24 cellular contexts compared by ENCODE assay signal in genomic region chr2:160194946-160195345, GRCh38. TPM values are rescaled to one million over a fixed set of nuclear protein-coding genes. Genes with fewer than 3 reads are reported as not detected.
DNase-seq lines count a peak whose midpoint lies in the region; ATAC-seq and TF ChIP-seq lines count a peak whose summit lies in the region.
"Had no signal": no experiment of that assay in that cellular context is flagged by ENCODE, and none has a peak within 500 bp of the region (broad histone marks: within the 10 kb centered on the region; RNA-seq: fewer than 3 reads in every experiment).

No MANE protein-coding gene starts in this region.

- TF ChIP-seq CTCF in breast epithelium (IDR thresholded peaks at IDR 0.05) (no peak), MCF 10A (IDR thresholded peaks at IDR 0.05; ENCODE audit: unreplicated experiment) (no peak), left lung (IDR thresholded peaks at IDR 0.05) (no peak), mucosa of descending colon (IDR thresholded peaks at IDR 0.05) (no peak), testis (IDR thresholded peaks at IDR 0.05) (no peak)

- ATAC-seq in left lung: peak; percentile 8
- no peak for ATAC-seq in mucosa of descending colon
- no peak for ATAC-seq in GM21390 (IDR thresholded peaks at IDR 0.05; ENCODE audit: unreplicated experiment)
- ATAC-seq: left cardiac atrium had no signal

- intact Hi-C loops in breast epithelium (cut with DNase I; ENCODE audit: low total_unique reads): no loop called here
- intact Hi-C loops in MCF 10A (cut with micrococcal nuclease): no loop called here
- intact Hi-C loops in activated CD4-positive, alpha-beta memory T cell treated with anti-CD3 and anti-CD28 coated beads for 36 hours (cut with micrococcal nuclease): no loop called here
- intact Hi-C loops in left lung (cut with DNase I): no loop called here
- intact Hi-C loops in mucosa of descending colon (cut with DNase I, micrococcal nuclease): no loop called here
- intact Hi-C loops in testis (cut with DNase I; ENCODE audit: low total_unique reads): no loop called here

- H3K27me3 ChIP-seq in breast epithelium: no peaks in the 10 kb centered on the region
- no peaks in the 10 kb centered on the region for H3K27me3 ChIP-seq in left lung
- no peaks in the 10 kb centered on the region for H3K27me3 ChIP-seq in testis
- H3K27me3 ChIP-seq: adrenal gland, cardiac muscle cell had no signal

- H3K9me3 Mint-ChIP-seq in MCF 10A (ENCODE audit: unreplicated experiment): no peaks in the 10 kb centered on the region
- H3K9me3 Mint-ChIP-seq in activated CD4-positive, alpha-beta memory T cell treated with anti-CD3 and anti-CD28 coated beads for 36 hours: no peaks in the 10 kb centered on the region
- H3K9me3 Mint-ChIP-seq: mesothelial cell of epicardium, T-cell had no signal

- no TSS peak for BruUV-seq in MCF 10A (replicated peaks; lab: Mats Ljungman, UMichigan)

- H3K27ac ChIP-seq in breast epithelium: peak overlapping the region; percentile 60 to 62
- no peak overlapping the region for H3K27ac ChIP-seq in left lung
- no peak overlapping the region for H3K27ac ChIP-seq in testis
- H3K27ac ChIP-seq: adrenal gland, cardiac muscle cell, prostate gland had no signal

- H3K4me1 ChIP-seq in breast epithelium (peaks cover 0 to 8% of the 10 kb centered on the region in 2 donors), left lung (no peaks in the 10 kb centered on the region), mucosa of descending colon (ENCODE audit: low read depth) (no peaks in the 10 kb centered on the region), testis (no peaks in the 10 kb centered on the region)
- H3K4me1 ChIP-seq: adrenal gland, prostate gland had no signal

- no peak overlapping the region for H3K4me3 Mint-ChIP-seq in MCF 10A (ENCODE audit: unreplicated experiment)
- H3K4me3 Mint-ChIP-seq in activated CD4-positive, alpha-beta memory T cell treated with anti-CD3 and anti-CD28 coated beads for 36 hours: no peak overlapping the region
- H3K4me3 Mint-ChIP-seq: mesothelial cell of epicardium, T-cell had no signal

- H3K36me3 Mint-ChIP-seq in MCF 10A (ENCODE audit: insufficient read depth, unreplicated experiment): peaks cover 10% of the 10 kb centered on the region
- H3K36me3 Mint-ChIP-seq in activated CD4-positive, alpha-beta memory T cell treated with anti-CD3 and anti-CD28 coated beads for 36 hours: no peaks in the 10 kb centered on the region
- H3K36me3 Mint-ChIP-seq: T-cell had no signal

- no peak overlapping the region for H3K27ac Mint-ChIP-seq in MCF 10A (ENCODE audit: low read depth, unreplicated experiment)
- H3K27ac Mint-ChIP-seq in activated CD4-positive, alpha-beta memory T cell treated with anti-CD3 and anti-CD28 coated beads for 36 hours: no peak overlapping the region
- H3K27ac Mint-ChIP-seq: mesothelial cell of epicardium, T-cell had no signal

- H3K9me3 ChIP-seq in breast epithelium (no peaks in the 10 kb centered on the region), left lung (no peaks in the 10 kb centered on the region), mucosa of descending colon (no peaks in the 10 kb centered on the region), testis (no peaks in the 10 kb centered on the region)
- H3K9me3 ChIP-seq: adrenal gland, prostate gland had no signal

- H3K4me1 Mint-ChIP-seq in MCF 10A (ENCODE audit: insufficient read depth, unreplicated experiment): peaks cover 23% of the 10 kb centered on the region
- no peaks in the 10 kb centered on the region for H3K4me1 Mint-ChIP-seq in activated CD4-positive, alpha-beta memory T cell treated with anti-CD3 and anti-CD28 coated beads for 36 hours (ENCODE audit: low read depth)

- WGBS in testis, 2 donors: 85 to 91% methylated on average over 5 of the region's 5 CpGs

- no peak for DNase-seq in breast epithelium (ENCODE audit: low spot score in 2 of 2)
- no peak for DNase-seq in MCF 10A (ENCODE audit: unreplicated experiment)
- peak; percentile 27 for DNase-seq in activated CD4-positive, alpha-beta memory T cell treated with anti-CD3 and anti-CD28 coated beads for 36 hours
- DNase-seq in left lung: no peak
- DNase-seq in HUDEP-2 (lab: John Stamatoyannopoulos, UW; ENCODE audit: unreplicated experiment in 76 of 76): no peak
- no peak for DNase-seq in mucosa of descending colon
- no peak for DNase-seq in testis
- DNase-seq: adrenal gland; DMS79 treated with DMSO at 0.1 percent for 48 hours; left cardiac atrium; NCI-H1105 treated with DMSO at 0.1 percent for 48 hours; NCI-H2081 treated with DMSO at 0.1 percent for 48 hours; SHP77 treated with DMSO at 0.1 percent for 48 hours; small intestine; stimulated activated CD4-positive, alpha-beta T cell treated with anti-CD3 and anti-CD28 coated beads, Interleukin-4, amount 100 ng/mL, for 24 hours; substantia nigra; T-cell had no signal

- TF ChIP-seq POLR2A in breast epithelium (IDR thresholded peaks at IDR 0.05): no peak
- TF ChIP-seq POLR2A in testis (IDR thresholded peaks at IDR 0.05): no peak

- CTCF ChIA-PET in MCF 10A (lab: Yijun Ruan, JAX): interaction anchor here (0.5 to 1.6 kb wide), 4 partner anchors 11 to 1198 kb away, joined by 3 to 7 read pairs (median 5); no protein-coding TSS in a partner anchor
- CTCF ChIA-PET in activated CD4-positive, alpha-beta memory T cell treated with anti-CD3 and anti-CD28 coated beads for 36 hours (lab: Charles Lee): interaction anchor here (1.4 kb wide), 1 partner anchor 16 kb away, joined by 4 read pairs; no protein-coding TSS in a partner anchor

- POLR2A ChIA-PET in MCF 10A (lab: Yijun Ruan, JAX): interaction anchor here (1.0 to 2.1 kb wide), 5 partner anchors 11 to 85 kb away, joined by 3 to 7 read pairs (median 3); no protein-coding TSS in a partner anchor
- POLR2A ChIA-PET in activated CD4-positive, alpha-beta memory T cell treated with anti-CD3 and anti-CD28 coated beads for 36 hours (lab: Charles Lee): no interaction called here

- no peaks in the 10 kb centered on the region for H3K27me3 Mint-ChIP-seq in MCF 10A (ENCODE audit: insufficient read depth, unreplicated experiment)
- peaks cover 3% of the 10 kb centered on the region for H3K27me3 Mint-ChIP-seq in activated CD4-positive, alpha-beta memory T cell treated with anti-CD3 and anti-CD28 coated beads for 36 hours

- H3K36me3 ChIP-seq in breast epithelium: no peaks in the 10 kb centered on the region
- no peaks in the 10 kb centered on the region for H3K36me3 ChIP-seq in left lung
- no peaks in the 10 kb centered on the region for H3K36me3 ChIP-seq in mucosa of descending colon (ENCODE audit: low read depth)
- no peaks in the 10 kb centered on the region for H3K36me3 ChIP-seq in testis (ENCODE audit: low read depth, missing control alignments)
- H3K36me3 ChIP-seq: adrenal gland, cardiac muscle cell, prostate gland had no signal

- no peak overlapping the region for H3K4me3 ChIP-seq in breast epithelium
- H3K4me3 ChIP-seq in left lung: no peak overlapping the region
- no peak overlapping the region for H3K4me3 ChIP-seq in mucosa of descending colon
- no peak overlapping the region for H3K4me3 ChIP-seq in testis
- H3K4me3 ChIP-seq: adrenal gland, cardiac muscle cell, prostate gland had no signal

RNA-seq across cellular contexts. Expression of gene ITGB6, which starts 5.1 kb away (rescaled TPM):
- total RNA-seq in breast epithelium: 10 to 100 TPM in 2 of 3 donors, under 1 TPM in 1; 0.16 to 46.1 (median 16.7) TPM
- total RNA-seq in MCF 10A (2022): 3.8 and 6.9 TPM in 2 replicates
- not detected for total RNA-seq in activated CD4-positive, alpha-beta memory T cell treated with anti-CD3 and anti-CD28 coated beads for 36 hours
- 100 to 1,000 TPM in 1 of 2 donors, 10 to 100 TPM in 1; 58.3 to 227 TPM for total RNA-seq in left lung
- 10 to 100 TPM in 2 of 3 donors, 1 to 10 TPM in 1; 9.0 to 35.7 (median 16.2) TPM for total RNA-seq in mucosa of descending colon
- under 1 TPM; 0.12 to 0.79 TPM for total RNA-seq in testis
- polyA plus RNA-seq in testis (ENCODE audit: insufficient read depth, low read depth, low replicate concordance): 0.18 TPM
- total RNA-seq: dermis microvascular lymphatic vessel endothelial cell, NCI-H460 had no signal
- polyA plus RNA-seq: AG04450 had no signal

Comparison
In these comparisons a context has a peak if more than half of its experiments do, and no peak if none do; other contexts are left out.
1. H3K27ac ChIP-seq: peak in breast epithelium (2 of 2); none in left lung (0 of 2) and testis (0 of 2).